8 cellular contexts compared by ENCODE assay signal in the genomic region with DNA sequence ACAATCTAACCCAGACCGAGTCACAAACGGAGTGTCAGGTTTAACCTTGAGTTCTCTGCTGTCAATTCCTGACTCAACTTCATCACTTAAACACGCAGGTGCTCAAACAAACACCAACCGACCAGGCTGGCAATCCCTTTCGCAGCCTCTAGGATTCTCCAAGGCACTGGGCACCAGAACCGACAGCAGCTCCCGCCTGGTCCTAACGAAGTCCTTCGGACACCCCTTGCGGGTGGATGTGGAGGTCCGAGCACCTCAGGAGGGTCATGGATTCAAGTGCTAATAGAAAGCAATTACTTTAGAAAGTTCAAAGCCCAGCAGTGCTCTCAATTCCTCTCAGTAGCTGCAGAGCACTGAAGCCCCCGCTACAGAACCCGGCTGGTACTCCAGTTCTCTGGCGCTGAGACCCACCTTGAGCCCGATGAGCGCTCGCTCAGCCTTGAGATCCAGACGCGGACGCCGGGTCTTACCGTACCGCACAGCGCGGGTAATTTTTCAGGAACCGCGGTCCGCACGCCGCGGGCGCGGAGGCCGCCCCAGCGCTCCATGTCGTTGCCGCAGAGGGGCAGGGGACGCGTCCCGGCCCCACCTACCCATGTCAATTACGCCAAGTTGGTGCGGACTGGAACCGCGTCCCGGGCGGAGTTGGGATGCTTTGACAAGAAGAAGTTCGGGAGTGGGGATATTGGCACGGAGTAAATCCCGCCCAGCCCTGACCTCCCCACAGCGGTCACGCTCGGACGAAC. TPM values are rescaled to one million over a fixed set of nuclear protein-coding genes. Genes with fewer than 3 reads are reported as not detected.
DNase-seq lines count a peak whose midpoint lies in the region; ATAC-seq and TF ChIP-seq lines count a peak whose summit lies in the region.

No MANE protein-coding gene starts in this region.

- H3K36me3 Mint-ChIP-seq in chondrocyte (ENCODE audit: low read depth) = no peaks in the 10 kb centered on the region

- peak overlapping the region; percentile 99 for H3K4me3 ChIP-seq in GM12875 (ENCODE audit: low read depth, low read length)

- H3K4me3 Mint-ChIP-seq in chondrocyte (ENCODE audit: unreplicated experiment) = peak overlapping the region; percentile 84

- peak; percentile 66 for DNase-seq in NCI-H2196 (lab: John Stamatoyannopoulos, UW; ENCODE audit: unreplicated experiment)
- DNase-seq in chondrocyte (ENCODE audit: low spot score) = peak; percentile 86
- DNase-seq in kidney glomerular epithelial cell (lab: John Stamatoyannopoulos, UW) = peak; percentile 69
- DNase-seq in stimulated activated CD4-positive, alpha-beta T cell treated with anti-CD3 and anti-CD28 coated beads, Interleukin-2, amount 100 ng/mL, for 48 hours = peak; percentile 32 to 36
- no peak for DNase-seq in GF-D8 (lab: John Stamatoyannopoulos, UW)

- peak; percentile 12 for ATAC-seq in HG02885 (IDR thresholded peaks at IDR 0.05; ENCODE audit: poor library complexity, unreplicated experiment)
- peak; percentile 11 to 33 for ATAC-seq in activated CD4-positive, CD25-positive, alpha-beta regulatory T cell treated with anti-CD3 and anti-CD28 coated beads, Interleukin-2, amount 50 U/mL, for 24 hours

- TF ChIP-seq CTCF in GM12875 (IDR thresholded peaks at IDR 0.05; ENCODE audit: borderline replicate concordance, insufficient read depth, low read depth, low read length) (peak; percentile 27; the same call in 1 of the 2 replicates), chondrocyte (IDR thresholded peaks at IDR 0.05) (peak; percentile 74)

- H3K4me1 Mint-ChIP-seq in chondrocyte (ENCODE audit: low read depth) = peaks cover 5% of the 10 kb centered on the region

- H3K27me3 Mint-ChIP-seq in chondrocyte (ENCODE audit: low read depth) = peaks cover 6% of the 10 kb centered on the region

- no peaks in the 10 kb centered on the region for H3K9me3 Mint-ChIP-seq in chondrocyte (ENCODE audit: low read depth)

- peak overlapping the region; percentile 27 for H3K27ac Mint-ChIP-seq in chondrocyte (ENCODE audit: unreplicated experiment)

RNA-seq across cellular contexts. Expression of a gene that starts 0.7 kb away (rescaled TPM):
- total RNA-seq in chondrocyte = 1.5 to 2.2 TPM (median 2.0 TPM) in 3 replicates

RNA-seq across cellular contexts. Expression of a gene that starts 43.6 kb away (rescaled TPM):
- 0.46 to 0.77 TPM (median 0.50 TPM) in 3 replicates for total RNA-seq in chondrocyte
